In genomic region chr2:216163518-216163917, GRCh38 we compare ENCODE assay signal across 26 cellular contexts. TPM values are rescaled to one million over a fixed set of nuclear protein-coding genes. Genes with fewer than 3 reads are reported as not detected.
DNase-seq lines count a peak whose midpoint lies in the region; ATAC-seq, FAIRE-seq and TF ChIP-seq lines count a peak whose summit lies in the region.
"Had no signal": no experiment of that assay in that cellular context is flagged by ENCODE, and none has a peak within 500 bp of the region (broad histone marks: within the 10 kb centered on the region; RNA-seq: fewer than 3 reads in every experiment).

No MANE protein-coding gene starts in this region.

- intact Hi-C loops in activated CD4-positive, alpha-beta T cell treated with anti-CD3 and anti-CD28 coated beads for 36 hours (cut with DNase I, micrococcal nuclease): loop anchor here in 1 of 2 experiments (5.0 kb wide), 2 partner anchors 34 to 36 kb away; no protein-coding TSS in a partner anchor
- intact Hi-C loops in head of caudate nucleus (cut with DNase I): no loop called here

- no peaks in the 10 kb centered on the region for H3K9me3 Mint-ChIP-seq in activated CD4-positive, alpha-beta T cell treated with anti-CD3 and anti-CD28 coated beads for 36 hours (ENCODE audit: low read depth)
- H3K9me3 Mint-ChIP-seq: activated naive CD4-positive, alpha-beta T cell treated with anti-CD3 and anti-CD28 coated beads for 36 hours; neural crest cell had no signal

- no peak overlapping the region for H3K4me3 Mint-ChIP-seq in activated CD4-positive, alpha-beta T cell treated with anti-CD3 and anti-CD28 coated beads for 36 hours
- no peak overlapping the region for H3K4me3 Mint-ChIP-seq in T-helper 17 cell
- H3K4me3 Mint-ChIP-seq: activated naive CD4-positive, alpha-beta T cell treated with anti-CD3 and anti-CD28 coated beads for 36 hours; neural crest cell had no signal

- no peaks in the 10 kb centered on the region for H3K27me3 Mint-ChIP-seq in activated CD4-positive, alpha-beta T cell treated with anti-CD3 and anti-CD28 coated beads for 36 hours
- no peaks in the 10 kb centered on the region for H3K27me3 Mint-ChIP-seq in T-helper 17 cell

- H3K36me3 Mint-ChIP-seq in activated CD4-positive, alpha-beta T cell treated with anti-CD3 and anti-CD28 coated beads for 36 hours (ENCODE audit: low read depth): peaks cover 80% of the 10 kb centered on the region
- H3K36me3 Mint-ChIP-seq in T-helper 17 cell (ENCODE audit: low read depth): peaks cover 12% of the 10 kb centered on the region

- no peak for FAIRE-seq in GM12891 (lab: Jason Lieb, UNC)
- FAIRE-seq: colon had no signal

- CTCF ChIA-PET in activated CD4-positive, alpha-beta T cell treated with anti-CD3 and anti-CD28 coated beads for 36 hours (lab: Charles Lee): interaction anchor here (6.4 kb wide), 1 partner anchor 8 kb away, joined by 52 read pairs; no protein-coding TSS in a partner anchor

- TF ChIP-seq POLR2A in GM12891 (IDR thresholded peaks at IDR 0.05; ENCODE audit: low read depth, low read length): no peak

- no peak for ATAC-seq in activated CD4-positive, alpha-beta T cell treated with anti-CD3 and anti-CD28 coated beads for 36 hours
- no peak for ATAC-seq in T-helper 17 cell
- ATAC-seq: upper lobe of right lung had no signal

- peak overlapping the region; percentile 21 for H3K27ac Mint-ChIP-seq in activated CD4-positive, alpha-beta T cell treated with anti-CD3 and anti-CD28 coated beads for 36 hours
- peak overlapping the region; percentile 62 for H3K27ac Mint-ChIP-seq in T-helper 17 cell
- H3K27ac Mint-ChIP-seq: activated naive CD4-positive, alpha-beta T cell treated with anti-CD3 and anti-CD28 coated beads for 36 hours had no signal

- peaks cover 38% of the 10 kb centered on the region for H3K4me1 Mint-ChIP-seq in activated CD4-positive, alpha-beta T cell treated with anti-CD3 and anti-CD28 coated beads for 36 hours
- peaks cover 9% of the 10 kb centered on the region for H3K4me1 Mint-ChIP-seq in T-helper 17 cell

- no peaks in the 10 kb centered on the region for H3K9me3 ChIP-seq in T-helper 17 cell (ENCODE audit: control insufficient read depth, low read length, poor library complexity, severe bottlenecking)
- H3K9me3 ChIP-seq: ascending aorta, spleen, upper lobe of right lung had no signal

- POLR2A ChIA-PET in activated CD4-positive, alpha-beta T cell treated with anti-CD3 and anti-CD28 coated beads for 36 hours (lab: Charles Lee): interaction anchor here (0.6 kb wide), 1 partner anchor 1432 kb away, joined by 8 read pairs; no protein-coding TSS in a partner anchor

- no peak for DNase-seq in activated CD4-positive, alpha-beta T cell treated with anti-CD3 and anti-CD28 coated beads for 36 hours
- DNase-seq in activated CD4-positive, alpha-beta T cell treated with anti-CD3 and anti-CD28 coated beads for 1 hour: no peak
- no peak for DNase-seq in T-helper 17 cell
- DNase-seq in fibroblast of peridontal ligament (ENCODE audit: extremely low read depth): peak; percentile 49
- peak; percentile 29 for DNase-seq in pons (ENCODE audit: low spot score)
- DNase-seq in head of caudate nucleus: no peak
- no peak for DNase-seq in GM12891 (ENCODE audit: insufficient read length, low spot score)
- DNase-seq in NCI-H2227 (lab: John Stamatoyannopoulos, UW; ENCODE audit: unreplicated experiment): no peak
- DNase-seq: activated CD4-positive, alpha-beta T cell treated with anti-CD3 and anti-CD28 coated beads, Interleukin-2, amount 50 U/mL, for 48 hours; activated naive CD4-positive, alpha-beta T cell treated with anti-CD3 and anti-CD28 coated beads for 36 hours; activated T-cell treated with anti-CD3 and anti-CD28 coated beads for 4 hours; Calu3; HCEC 1CT; hippocampal formation; islet precursor cell; KBM-7; mesendoderm; NCI-H1694; NCI-H748 treated with DMSO at 0.1 percent for 48 hours; SHP77; spleen; stimulated activated CD4-positive, alpha-beta T cell treated with anti-CD3 and anti-CD28 coated beads, Interleukin-4, amount 100 ng/mL, for 24 hours; upper lobe of right lung had no signal

TF ChIP-seq in GM12891, 5 proteins besides CTCF, POLR2A, EP300 and RAD21:
- no peak for TF ChIP-seq POU2F2 (IDR thresholded peaks at IDR 0.05; ENCODE audit: low read depth, low read length)
- no peak for TF ChIP-seq SPI1 (IDR thresholded peaks at IDR 0.05; ENCODE audit: low read depth, low read length)
- no peak for TF ChIP-seq POLR2AphosphoS5 (IDR thresholded peaks at IDR 0.05; ENCODE audit: low read depth, low read length)
- no peak for TF ChIP-seq PAX5 (IDR thresholded peaks at IDR 0.05; ENCODE audit: insufficient read depth, low read length, severe bottlenecking)

RNA-seq across cellular contexts. Expression of gene XRCC5, which starts 54.4 kb away (rescaled TPM):
- total RNA-seq in activated CD4-positive, alpha-beta T cell treated with anti-CD3 and anti-CD28 coated beads for 36 hours: 100 to 1,000 TPM; 395 to 536 TPM
- 100 to 1,000 TPM; 151 to 161 TPM for total RNA-seq in T-helper 17 cell
- 218 TPM for polyA plus RNA-seq in GM12891 (2012; ENCODE audit: low read depth, missing spikeins)

Comparison
In these comparisons a context has a peak if more than half of its experiments do, and no peak if none do; other contexts are left out.
1. DNase-seq: peak in fibroblast of peridontal ligament (single experiment) and pons (single experiment); none in activated CD4-positive, alpha-beta T cell treated with anti-CD3 and anti-CD28 coated beads for 36 hours (single experiment), activated CD4-positive, alpha-beta T cell treated with anti-CD3 and anti-CD28 coated beads for 1 hour (single experiment), T-helper 17 cell (0 of 3), head of caudate nucleus (0 of 42), GM12891 (single experiment) and NCI-H2227 (single experiment).